ENCODE assay signal across 12 cellular contexts in genomic region chr16:67406628-67407027, GRCh38. TPM values are rescaled to one million over a fixed set of nuclear protein-coding genes. Genes with fewer than 3 reads are reported as not detected.
DNase-seq lines count a peak whose midpoint lies in the region; TF ChIP-seq lines count a peak whose summit lies in the region.
"Had no signal": no experiment of that assay in that cellular context is flagged by ENCODE, and none has a peak within 500 bp of the region (broad histone marks: within the 10 kb centered on the region; RNA-seq: fewer than 3 reads in every experiment).

No MANE protein-coding gene starts in this region.

- peak; percentile 27 for DNase-seq in ACHN
- peak; percentile 67 for DNase-seq in RKO (ENCODE audit: low spot score)
- DNase-seq in esophagus muscularis mucosa (ENCODE audit: extremely low spot score): no peak
- DNase-seq in myocyte (ENCODE audit: low read depth): peak; percentile 91
- DNase-seq in stimulated activated CD4-positive, alpha-beta T cell treated with anti-CD3 and anti-CD28 coated beads, Interleukin-2, amount 100 ng/mL, for 48 hours: no peak
- DNase-seq in posterior vena cava (ENCODE audit: low spot score): no peak
- DNase-seq in iPS-NIHi7 (ENCODE audit: extremely low spot score): no peak
- no peak for DNase-seq in D341Med (ENCODE audit: low spot score)
- DNase-seq: AML-193; H9; naive thymus-derived CD4-positive, alpha-beta T cell; T-helper 1 cell had no signal

- intact Hi-C loops in esophagus muscularis mucosa (cut with DNase I) (no loop called here), posterior vena cava (cut with DNase I) (no loop called here)

- no peak overlapping the region for H3K4me3 ChIP-seq in esophagus muscularis mucosa

- H3K27ac ChIP-seq in esophagus muscularis mucosa (replicated peaks in 1 of 4): peak overlapping the region; percentile 15 to 73 (median 70)

- in situ Hi-C loops in ACHN (cut with HindIII; ENCODE audit: low pct_ligation_motif_present, low pct_unique_long_range_greater_than_20kb, low sequenced_read_pairs): no loop called here

- TF ChIP-seq POLR2A in esophagus muscularis mucosa (IDR thresholded peaks at IDR 0.05; ENCODE audit: low read depth): no peak

- 31% methylated on average over 3 of the region's 3 CpGs for WGBS in esophagus muscularis mucosa

- H3K9me3 ChIP-seq in esophagus muscularis mucosa: no peaks in the 10 kb centered on the region

- TF ChIP-seq EP300 in esophagus muscularis mucosa (IDR thresholded peaks at IDR 0.05): no peak

- H3K27me3 ChIP-seq in esophagus muscularis mucosa: no peaks in the 10 kb centered on the region

- peaks cover 0 to 23% (median 0%) of the 10 kb centered on the region in 4 donors for H3K36me3 ChIP-seq in esophagus muscularis mucosa

- TF ChIP-seq CTCF in esophagus muscularis mucosa (IDR thresholded peaks at IDR 0.05): no peak

- peaks cover 17 to 22% (median 20%) of the 10 kb centered on the region in 4 donors for H3K4me1 ChIP-seq in esophagus muscularis mucosa

RNA-seq across cellular contexts. Expression of gene ZDHHC1, which starts 9.6 kb away (rescaled TPM):
- total RNA-seq in esophagus muscularis mucosa: 10 to 100 TPM; 11.6 to 27.5 (median 20.8) TPM
- 12.8 and 19.2 TPM in 2 replicates for total RNA-seq in myocyte
- polyA plus RNA-seq in myocyte (2012): 15.1 TPM
- 10 to 100 TPM; 10.7 to 11.3 TPM for total RNA-seq in posterior vena cava
- polyA plus RNA-seq: naive thymus-derived CD4-positive, alpha-beta T cell had no signal

RNA-seq across cellular contexts. Expression of gene TPPP3, which starts 13.3 kb away (rescaled TPM):
- total RNA-seq in esophagus muscularis mucosa: 100 to 1,000 TPM in 1 of 4 donors, 10 to 100 TPM in 3; 32.0 to 116 (median 41.3) TPM
- total RNA-seq in myocyte: 30.0 and 67.0 TPM in 2 replicates
- 94.4 TPM for polyA plus RNA-seq in myocyte (2012)
- total RNA-seq in posterior vena cava: 10 to 100 TPM in 1 of 2 donors, 1 to 10 TPM in 1; 8.2 to 39.3 TPM

RNA-seq across cellular contexts. Expression of gene HSD11B2, which starts 24.3 kb away (rescaled TPM):
- 1 to 10 TPM in 2 of 4 donors, under 1 TPM in 1, not detected in 1; 0.42 to 2.2 (median 1.1) TPM for total RNA-seq in esophagus muscularis mucosa
- 6.1 and 31.3 TPM in 2 replicates for total RNA-seq in myocyte
- 5.9 TPM for polyA plus RNA-seq in myocyte (2012)
- total RNA-seq in posterior vena cava: 1 to 10 TPM in 1 of 2 donors, under 1 TPM in 1; 0.43 to 3.2 TPM
- polyA plus RNA-seq: naive thymus-derived CD4-positive, alpha-beta T cell had no signal

Comparison
In these comparisons a context has a peak if more than half of its experiments do, and no peak if none do; other contexts are left out.
1. DNase-seq: peak in ACHN (single experiment), RKO (single experiment) and myocyte (single experiment); none in esophagus muscularis mucosa (single experiment), stimulated activated CD4-positive, alpha-beta T cell treated with anti-CD3 and anti-CD28 coated beads, Interleukin-2, amount 100 ng/mL, for 48 hours (0 of 2), posterior vena cava (single experiment), iPS-NIHi7 (single experiment) and D341Med (single experiment).